In the genomic region with DNA sequence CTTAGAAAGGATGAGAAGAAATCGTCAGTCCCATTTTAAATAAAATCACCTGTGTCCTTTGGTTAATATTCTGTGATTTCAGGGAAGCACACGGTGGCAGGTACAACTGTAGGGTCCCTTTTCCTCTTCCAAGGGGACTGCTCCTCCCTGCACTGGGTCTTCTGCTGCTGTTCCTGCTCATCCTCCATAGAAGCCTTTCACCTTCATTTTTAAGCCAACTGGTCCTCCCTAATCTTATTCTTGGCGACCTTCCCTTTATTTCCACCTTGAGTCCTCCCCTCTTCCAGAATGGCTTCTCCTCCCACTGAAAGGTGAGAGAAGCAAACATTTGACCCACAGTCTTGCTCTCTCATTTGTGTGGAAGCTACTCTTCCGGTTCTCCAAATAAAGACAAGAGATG, we compare ENCODE assay signal across 20 cellular contexts.
"Had no signal": no experiment of that assay in that cellular context is flagged by ENCODE, and none has a peak within 500 bp of the region (broad histone marks: within the 10 kb centered on the region; RNA-seq: fewer than 3 reads in every experiment).

No MANE protein-coding gene starts in this region.

- H3K36me3 ChIP-seq: left lung, tibial artery had no signal

- DNase-seq: activated B cell treated with CpG ODN at 0.5 μM for 24 hours; activated CD4-positive, alpha-beta T cell treated with anti-CD3 and anti-CD28 coated beads for 48 hours; activated CD8-positive, alpha-beta T cell treated with anti-CD3 and anti-CD28 coated beads for 36 hours; activated naive CD4-positive, alpha-beta T cell treated with Interleukin-2 at 50 U/mL for 16 hours; activated naive CD8-positive, alpha-beta T cell treated with anti-CD3 and anti-CD28 coated beads, Interleukin-2, amount 10 ng/mL, durations not matched to agents 7 days and 5 days; activated T-cell treated with anti-CD3 and anti-CD28 coated beads, Interleukin-2, amount 50 U/mL, for 1 hour; caudate nucleus; endodermal cell; head of caudate nucleus; left lung; nephron progenitor cell; nucleus accumbens; posterior cingulate gyrus; retina; stimulated activated CD8-positive, alpha-beta memory T cell treated with anti-CD3 and anti-CD28 coated beads, Interleukin-4, amount 100 ng/mL, for 48 hours; stimulated activated naive CD8-positive, alpha-beta T cell treated with anti-CD3 and anti-CD28 coated beads, Interleukin-15, Interleukin-2, amounts not matched to agents 100 U/mL and 50 U/mL, for 24 hours; substantia nigra; tibial artery had no signal

- H3K27ac Mint-ChIP-seq: activated B cell treated with CpG ODN at 0.5 μM for 24 hours; activated CD8-positive, alpha-beta T cell treated with anti-CD3 and anti-CD28 coated beads for 36 hours; activated naive CD8-positive, alpha-beta T cell treated with anti-CD3 and anti-CD28 coated beads, Interleukin-2, amount 10 ng/mL, durations not matched to agents 7 days and 5 days; activated T-helper 2 cell treated with anti-CD3 and anti-CD28 coated beads, Interferon-gamma antibody, Interleukin-2, Interleukin-4, amounts not matched to agents 10 μg/mL and 5 μg/mL and 100 μg/mL, durations not matched to agents 14 hours and 24 hours and 36 hours; brain; nephron progenitor cell had no signal

- H3K27ac ChIP-seq: left lung, tibial artery had no signal

- H3K36me3 Mint-ChIP-seq: activated naive CD8-positive, alpha-beta T cell treated with anti-CD3 and anti-CD28 coated beads, Interleukin-2, amount 10 ng/mL, durations not matched to agents 7 days and 5 days; brain had no signal

- H3K4me3 ChIP-seq: left lung, tibial artery had no signal

- ATAC-seq: activated CD8-positive, alpha-beta T cell treated with anti-CD3 and anti-CD28 coated beads for 36 hours; left lung; stimulated activated naive CD8-positive, alpha-beta T cell treated with anti-CD3 and anti-CD28 coated beads, Interleukin-15, Interleukin-2, amounts not matched to agents 100 U/mL and 50 U/mL, for 24 hours had no signal

- H3K9me3 Mint-ChIP-seq: activated B cell treated with CpG ODN at 0.5 μM for 24 hours; activated CD8-positive, alpha-beta T cell treated with anti-CD3 and anti-CD28 coated beads for 36 hours; activated naive CD8-positive, alpha-beta T cell treated with anti-CD3 and anti-CD28 coated beads, Interleukin-2, amount 10 ng/mL, durations not matched to agents 7 days and 5 days; activated T-helper 2 cell treated with anti-CD3 and anti-CD28 coated beads, Interferon-gamma antibody, Interleukin-2, Interleukin-4, amounts not matched to agents 10 μg/mL and 5 μg/mL and 100 μg/mL, durations not matched to agents 14 hours and 24 hours and 36 hours; endodermal cell; nephron progenitor cell had no signal

- H3K4me3 Mint-ChIP-seq: activated B cell treated with CpG ODN at 0.5 μM for 24 hours; activated CD8-positive, alpha-beta T cell treated with anti-CD3 and anti-CD28 coated beads for 36 hours; activated naive CD8-positive, alpha-beta T cell treated with anti-CD3 and anti-CD28 coated beads, Interleukin-2, amount 10 ng/mL, durations not matched to agents 7 days and 5 days; brain; endodermal cell; nephron progenitor cell had no signal

- H3K9me3 ChIP-seq: left lung, tibial artery had no signal
